ENCODE assay signal across 8 cellular contexts in the genomic region with DNA sequence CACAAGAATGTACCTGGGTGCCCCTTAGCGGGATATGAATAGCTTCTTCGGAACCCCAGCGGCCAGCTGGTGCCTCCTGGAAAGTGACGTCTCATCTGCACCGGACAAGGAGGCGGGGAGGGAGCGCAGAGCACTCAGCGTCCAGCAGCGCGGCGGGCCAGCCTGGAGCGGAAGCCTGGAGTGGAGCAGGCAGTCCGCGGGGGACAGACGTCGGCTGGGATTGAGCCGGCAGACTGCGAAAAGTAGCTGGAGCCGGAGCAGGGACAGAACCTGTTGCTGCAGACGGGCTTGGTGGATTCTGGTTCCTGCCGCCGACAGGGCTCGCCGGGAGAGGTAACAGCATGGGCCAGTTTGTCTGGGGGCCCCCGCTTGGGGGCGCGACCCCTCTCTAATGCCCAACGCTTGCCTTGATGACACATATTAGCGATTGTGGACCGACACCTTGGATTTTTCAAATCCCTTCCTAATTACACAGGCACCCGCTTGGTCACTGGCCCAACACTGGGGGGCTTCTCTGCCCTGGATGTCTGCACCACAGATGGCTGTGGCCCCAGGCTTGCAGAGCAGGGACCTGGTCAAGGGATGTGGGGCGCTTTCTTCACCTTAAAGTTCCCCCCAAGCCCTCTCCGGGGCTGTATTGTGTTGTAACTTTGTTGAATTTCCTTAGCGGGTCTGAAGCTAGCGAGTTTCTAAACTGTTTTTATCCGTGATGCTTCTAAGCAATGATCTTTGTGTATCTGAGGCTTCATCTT. TPM values are rescaled to one million over a fixed set of nuclear protein-coding genes. Genes with fewer than 3 reads are reported as not detected.
DNase-seq lines count a peak whose midpoint lies in the region; ATAC-seq and TF ChIP-seq lines count a peak whose summit lies in the region.

A gene (plus strand): TSS at position 133 of the 752 bp plus-strand sequence. CDS start 96,592 bp downstream, outside the sequence.

- no peak for TF ChIP-seq POLR2A in spleen (IDR thresholded peaks at IDR 0.05)
- no peak for TF ChIP-seq POLR2A in GM18505 (IDR thresholded peaks at IDR 0.05; ENCODE audit: borderline replicate concordance, extremely low read depth, insufficient read depth, insufficient read length)

- H3K27ac ChIP-seq in spleen: no peak within 1 kb of the TSS

- no peaks in the 10 kb centered on the region for H3K4me1 ChIP-seq in spleen

- H3K27me3 ChIP-seq in kidney epithelial cell (ENCODE audit: control insufficient read depth, insufficient read depth, low read length) (no peaks in the 10 kb centered on the region), spleen (replicated peaks in 1 of 7) (peaks cover 0 to 22% (median 8%) of the 10 kb centered on the region in 7 donors)

- DNase-seq in HK-2 (ENCODE audit: unreplicated experiment) (peak; percentile 27), cardiac fibroblast (ENCODE audit: low read depth in 2 of 2) (peak; percentile 10 to 33), kidney epithelial cell (ENCODE audit: low read depth) (peak; percentile 32), spleen (peak; percentile 72), NCI-H146 (lab: John Stamatoyannopoulos, UW) (no peak), NCI-H1417 treated with DMSO at 0.1 percent for 48 hours (lab: John Stamatoyannopoulos, UW) (no peak)

- no peaks in the 10 kb centered on the region for H3K36me3 ChIP-seq in kidney epithelial cell (ENCODE audit: control insufficient read depth, insufficient read depth, low read length)
- no peaks in the 10 kb centered on the region for H3K36me3 ChIP-seq in spleen

- H3K9me3 ChIP-seq in spleen: no peaks in the 10 kb centered on the region

- ATAC-seq in GM18505 (IDR thresholded peaks at IDR 0.05; ENCODE audit: unreplicated experiment): no peak
- no peak for ATAC-seq in HG02571 (IDR thresholded peaks at IDR 0.05; ENCODE audit: unreplicated experiment)

- intact Hi-C loops in spleen (cut with DNase I; ENCODE audit: low total_unique reads): no loop called here

- TF ChIP-seq CTCF in cardiac fibroblast (IDR thresholded peaks at IDR 0.05; ENCODE audit: low read depth, low read length) (no peak), kidney epithelial cell (IDR thresholded peaks at IDR 0.05; ENCODE audit: insufficient read depth, low read length, poor library complexity, severe bottlenecking) (no peak), spleen (IDR thresholded peaks at IDR 0.05 in 8 of 11, conservative IDR thresholded peaks at IDR 0.05 in 3 of 11) (no peak)

- H3K4me3 ChIP-seq in cardiac fibroblast (replicated peaks in 1 of 2; ENCODE audit: low read depth in 2 of 2, low read length in 2 of 2) (peak within 1 kb of the TSS in 1 of 2 donors; percentile 13), kidney epithelial cell (ENCODE audit: low read depth, low read length) (peak within 1 kb of the TSS; percentile 47), spleen (peak within 1 kb of the TSS in 3 of 8 donors; percentile 4 to 40 (median 19))

- WGBS in spleen, 5 donors: 13 to 29% (median 20%) methylated on average over 26 to 36 of the region's 36 CpGs

RNA-seq across cellular contexts. Expression of the gene that starts here (rescaled TPM):
- total RNA-seq in kidney epithelial cell (6.2 and 7.7 TPM in 2 replicates), spleen (1 to 10 TPM in 1 of 7 donors, under 1 TPM in 2, not detected in 4; 0.17 to 1.2 (median 0.17) TPM)
- under 1 TPM in 1 of 3 donors, not detected in 2; 0.08 TPM for polyA plus RNA-seq in spleen

Comparison
In these comparisons a context has a peak if more than half of its experiments do, and no peak if none do; other contexts are left out.
1. DNase-seq: peak in HK-2 (single experiment), cardiac fibroblast (2 of 2), kidney epithelial cell (single experiment) and spleen (single experiment); none in NCI-H146 (single experiment) and NCI-H1417 treated with DMSO at 0.1 percent for 48 hours (single experiment).